In genomic region chr9:93041108-93041802, GRCh38 we compare ENCODE assay signal across 1 cellular context.
TF ChIP-seq lines count a peak whose summit lies in the region.

No MANE protein-coding gene starts in this region.

TF ChIP-seq in K562, 482 proteins besides CTCF, POLR2A, EP300 and RAD21 (continued from another document and continues in another):
- TF ChIP-seq MGA (IDR thresholded peaks at IDR 0.05) (peak; percentile 44), BCLAF1 (IDR thresholded peaks at IDR 0.05; ENCODE audit: borderline replicate concordance in 1 of 2, control insufficient read depth in 1 of 2, low read depth in 2 of 2, low read length in 1 of 2) (no peak), ZNF311 (CRISPR knock-in tag; IDR thresholded peaks at IDR 0.05) (no peak), NCOA1 (IDR thresholded peaks at IDR 0.05; ENCODE audit: low read depth) (no peak), TCF7L2 (IDR thresholded peaks at IDR 0.05; ENCODE audit: low read depth, low read length) (no peak), CHD2 (IDR thresholded peaks at IDR 0.05; ENCODE audit: low read depth, low read length) (no peak), L3MBTL2 (IDR thresholded peaks at IDR 0.05) (peak; percentile 52; the same call in 1 of the 2 replicates), ZFP36 (IDR thresholded peaks at IDR 0.05; ENCODE audit: low read depth, low read length, partially characterized antibody) (no peak), CCNT2 (IDR thresholded peaks at IDR 0.05; ENCODE audit: borderline replicate concordance, extremely low read depth, insufficient read length, low read depth, low read length) (no peak), ETV5 (CRISPR knock-in tag; IDR thresholded peaks at IDR 0.05; ENCODE audit: low read depth) (no peak), NR2C2 (CRISPR knock-in tag; IDR thresholded peaks at IDR 0.05) (no peak), NR2C2 (tag; IDR thresholded peaks at IDR 0.05) (no peak), ZNF274 (IDR thresholded peaks at IDR 0.05; ENCODE audit: borderline replicate concordance, low read depth, low read length) (no peak), CBX5 (IDR thresholded peaks at IDR 0.05; ENCODE audit: borderline replicate concordance, low read depth) (0 out of 2 replicates have a peak, but pooled peaks have one; percentile 27), YY1 (IDR thresholded peaks at IDR 0.05; ENCODE audit: borderline replicate concordance in 1 of 3, control insufficient read depth in 1 of 3, extremely low read depth in 1 of 3, insufficient read depth in 3 of 3, insufficient read length in 1 of 3, insufficient replicate concordance in 2 of 3, low read depth in 1 of 3, low read length in 2 of 3) (peak; percentile 74 to 97 (median 88)), ZNF354B (CRISPR knock-in tag; IDR thresholded peaks at IDR 0.05) (no peak), LCOR (CRISPR knock-in tag; IDR thresholded peaks at IDR 0.05) (no peak), TCF3 (CRISPR knock-in tag; IDR thresholded peaks at IDR 0.05) (no peak), HNRNPL (IDR thresholded peaks at IDR 0.05; ENCODE audit: low read depth, low read length) (no peak), NFYB (IDR thresholded peaks at IDR 0.05; ENCODE audit: extremely low read depth, insufficient read length) (peak; percentile 66), TAL1 (IDR thresholded peaks at IDR 0.05) (no peak), SMC3 (conservative IDR thresholded peaks at IDR 0.05; ENCODE audit: insufficient read depth, low read depth, low read length) (no peak), BCL6 (CRISPR knock-in tag; IDR thresholded peaks at IDR 0.05) (no peak), FOXJ3 (CRISPR knock-in tag; IDR thresholded peaks at IDR 0.05) (no peak), CBX2 (IDR thresholded peaks at IDR 0.05; ENCODE audit: insufficient read depth, low read length, poor library complexity, severe bottlenecking) (no peak), E2F3 (CRISPR knock-in tag; IDR thresholded peaks at IDR 0.05) (no peak), ZKSCAN3 (CRISPR knock-in tag; IDR thresholded peaks at IDR 0.05) (no peak), PHF8 (IDR thresholded peaks at IDR 0.05; ENCODE audit: borderline replicate concordance, low read length) (no peak), BCOR (IDR thresholded peaks at IDR 0.05) (no peak), HDGF (IDR thresholded peaks at IDR 0.05) (no peak), PURB (CRISPR knock-in tag; IDR thresholded peaks at IDR 0.05; ENCODE audit: low read depth) (no peak), GTF2F1 (IDR thresholded peaks at IDR 0.05; ENCODE audit: low read depth, low read length) (no peak), TFE3 (CRISPR knock-in tag; IDR thresholded peaks at IDR 0.05) (peak; percentile 93), ATF7 (IDR thresholded peaks at IDR 0.05) (no peak), FOXK2 (conservative IDR thresholded peaks at IDR 0.05 in 1 of 2, IDR thresholded peaks at IDR 0.05 in 1 of 2; ENCODE audit: low read depth in 2 of 2) (no peak), KDM5B (IDR thresholded peaks at IDR 0.05; ENCODE audit: insufficient replicate concordance, low read depth, low read length) (no peak)
- TF ChIP-seq, protein P1, sequence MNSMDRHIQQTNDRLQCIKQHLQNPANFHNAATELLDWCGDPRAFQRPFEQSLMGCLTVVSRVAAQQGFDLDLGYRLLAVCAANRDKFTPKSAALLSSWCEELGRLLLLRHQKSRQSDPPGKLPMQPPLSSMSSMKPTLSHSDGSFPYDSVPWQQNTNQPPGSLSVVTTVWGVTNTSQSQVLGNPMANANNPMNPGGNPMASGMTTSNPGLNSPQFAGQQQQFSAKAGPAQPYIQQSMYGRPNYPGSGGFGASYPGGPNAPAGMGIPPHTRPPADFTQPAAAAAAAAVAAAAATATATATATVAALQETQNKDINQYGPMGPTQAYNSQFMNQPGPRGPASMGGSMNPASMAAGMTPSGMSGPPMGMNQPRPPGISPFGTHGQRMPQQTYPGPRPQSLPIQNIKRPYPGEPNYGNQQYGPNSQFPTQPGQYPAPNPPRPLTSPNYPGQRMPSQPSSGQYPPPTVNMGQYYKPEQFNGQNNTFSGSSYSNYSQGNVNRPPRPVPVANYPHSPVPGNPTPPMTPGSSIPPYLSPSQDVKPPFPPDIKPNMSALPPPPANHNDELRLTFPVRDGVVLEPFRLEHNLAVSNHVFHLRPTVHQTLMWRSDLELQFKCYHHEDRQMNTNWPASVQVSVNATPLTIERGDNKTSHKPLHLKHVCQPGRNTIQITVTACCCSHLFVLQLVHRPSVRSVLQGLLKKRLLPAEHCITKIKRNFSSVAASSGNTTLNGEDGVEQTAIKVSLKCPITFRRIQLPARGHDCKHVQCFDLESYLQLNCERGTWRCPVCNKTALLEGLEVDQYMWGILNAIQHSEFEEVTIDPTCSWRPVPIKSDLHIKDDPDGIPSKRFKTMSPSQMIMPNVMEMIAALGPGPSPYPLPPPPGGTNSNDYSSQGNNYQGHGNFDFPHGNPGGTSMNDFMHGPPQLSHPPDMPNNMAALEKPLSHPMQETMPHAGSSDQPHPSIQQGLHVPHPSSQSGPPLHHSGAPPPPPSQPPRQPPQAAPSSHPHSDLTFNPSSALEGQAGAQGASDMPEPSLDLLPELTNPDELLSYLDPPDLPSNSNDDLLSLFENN (IDR thresholded peaks at IDR 0.05; ENCODE audit: low read depth in 2 of 2, low read length in 2 of 2) = no peak
- TF ChIP-seq, protein P2, sequence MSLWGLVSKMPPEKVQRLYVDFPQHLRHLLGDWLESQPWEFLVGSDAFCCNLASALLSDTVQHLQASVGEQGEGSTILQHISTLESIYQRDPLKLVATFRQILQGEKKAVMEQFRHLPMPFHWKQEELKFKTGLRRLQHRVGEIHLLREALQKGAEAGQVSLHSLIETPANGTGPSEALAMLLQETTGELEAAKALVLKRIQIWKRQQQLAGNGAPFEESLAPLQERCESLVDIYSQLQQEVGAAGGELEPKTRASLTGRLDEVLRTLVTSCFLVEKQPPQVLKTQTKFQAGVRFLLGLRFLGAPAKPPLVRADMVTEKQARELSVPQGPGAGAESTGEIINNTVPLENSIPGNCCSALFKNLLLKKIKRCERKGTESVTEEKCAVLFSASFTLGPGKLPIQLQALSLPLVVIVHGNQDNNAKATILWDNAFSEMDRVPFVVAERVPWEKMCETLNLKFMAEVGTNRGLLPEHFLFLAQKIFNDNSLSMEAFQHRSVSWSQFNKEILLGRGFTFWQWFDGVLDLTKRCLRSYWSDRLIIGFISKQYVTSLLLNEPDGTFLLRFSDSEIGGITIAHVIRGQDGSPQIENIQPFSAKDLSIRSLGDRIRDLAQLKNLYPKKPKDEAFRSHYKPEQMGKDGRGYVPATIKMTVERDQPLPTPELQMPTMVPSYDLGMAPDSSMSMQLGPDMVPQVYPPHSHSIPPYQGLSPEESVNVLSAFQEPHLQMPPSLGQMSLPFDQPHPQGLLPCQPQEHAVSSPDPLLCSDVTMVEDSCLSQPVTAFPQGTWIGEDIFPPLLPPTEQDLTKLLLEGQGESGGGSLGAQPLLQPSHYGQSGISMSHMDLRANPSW (CRISPR knock-in tag; IDR thresholded peaks at IDR 0.05) = no peak
- TF ChIP-seq, protein P3, sequence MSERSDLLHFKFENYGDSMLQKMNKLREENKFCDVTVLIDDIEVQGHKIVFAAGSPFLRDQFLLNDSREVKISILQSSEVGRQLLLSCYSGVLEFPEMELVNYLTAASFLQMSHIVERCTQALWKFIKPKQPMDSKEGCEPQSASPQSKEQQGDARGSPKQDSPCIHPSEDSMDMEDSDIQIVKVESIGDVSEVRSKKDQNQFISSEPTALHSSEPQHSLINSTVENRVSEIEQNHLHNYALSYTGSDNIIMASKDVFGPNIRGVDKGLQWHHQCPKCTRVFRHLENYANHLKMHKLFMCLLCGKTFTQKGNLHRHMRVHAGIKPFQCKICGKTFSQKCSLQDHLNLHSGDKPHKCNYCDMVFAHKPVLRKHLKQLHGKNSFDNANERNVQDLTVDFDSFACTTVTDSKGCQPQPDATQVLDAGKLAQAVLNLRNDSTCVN (CRISPR knock-in tag; IDR thresholded peaks at IDR 0.05) = no peak
